Comparison of ENCODE assay signal across 18 cellular contexts in genomic region chrX:19688426-19688825, GRCh38.
DNase-seq lines count a peak whose midpoint lies in the region; ATAC-seq and TF ChIP-seq lines count a peak whose summit lies in the region.
"Had no signal": no experiment of that assay in that cellular context is flagged by ENCODE, and none has a peak within 500 bp of the region (broad histone marks: within the 10 kb centered on the region; RNA-seq: fewer than 3 reads in every experiment).

No MANE protein-coding gene starts in this region.

- TF ChIP-seq EP300 in suprapubic skin (IDR thresholded peaks at IDR 0.05), result no peak

- H3K36me3 ChIP-seq in CD8-positive, alpha-beta memory T cell (ENCODE audit: insufficient read depth, low read length), result peaks cover 12% of the 10 kb centered on the region
- H3K36me3 ChIP-seq in Karpas-422 (ENCODE audit: insufficient read depth, low read length) (no peaks in the 10 kb centered on the region), suprapubic skin (no peaks in the 10 kb centered on the region)

- no peak for DNase-seq in CD4-positive, alpha-beta T cell
- DNase-seq in CD8-positive, alpha-beta memory T cell, result no peak
- DNase-seq in Karpas-422 (no peak), suprapubic skin (ENCODE audit: low spot score in 2 of 2) (no peak), GM13977 (ENCODE audit: low spot score) (no peak), osteocyte (ENCODE audit: extremely low spot score, unreplicated experiment) (no peak)
- no peak for DNase-seq in effector memory CD8-positive, alpha-beta T cell
- DNase-seq: Caco-2; CD4-positive, CD25-positive, alpha-beta regulatory T cell; DMS79; EL; GDM1; GM23248; H7; HCEC 1CT had no signal

- H3K9ac ChIP-seq in Karpas-422 (ENCODE audit: low read length), result no peak overlapping the region
- H3K9ac ChIP-seq: BLaER1, GM23248 had no signal

- H3K79me2 ChIP-seq in Karpas-422 (ENCODE audit: low read length), result peaks cover 34% of the 10 kb centered on the region

- H3K9me3 Mint-ChIP-seq in CD4-positive, alpha-beta T cell, result no peaks in the 10 kb centered on the region
- H3K9me3 Mint-ChIP-seq in CD8-positive, alpha-beta memory T cell, result no peaks in the 10 kb centered on the region
- H3K9me3 Mint-ChIP-seq in effector memory CD8-positive, alpha-beta T cell, result no peaks in the 10 kb centered on the region
- peaks cover 17% of the 10 kb centered on the region for H3K9me3 Mint-ChIP-seq in osteocyte (ENCODE audit: unreplicated experiment)
- H3K9me3 Mint-ChIP-seq: CD4-positive, CD25-positive, alpha-beta regulatory T cell had no signal

- no peaks in the 10 kb centered on the region for H3K9me2 ChIP-seq in Karpas-422 (replicated peaks; ENCODE audit: insufficient read depth, low read length)

- POLR2A ChIA-PET in CD4-positive, alpha-beta T cell (lab: Charles Lee), result no interaction called here
- POLR2A ChIA-PET in CD8-positive, alpha-beta memory T cell (lab: Charles Lee), result no interaction called here

- no peaks in the 10 kb centered on the region for H3K27me3 ChIP-seq in CD4-positive, alpha-beta T cell (ENCODE audit: control insufficient read depth, insufficient read depth, low read length)
- no peaks in the 10 kb centered on the region for H3K27me3 ChIP-seq in CD8-positive, alpha-beta memory T cell (ENCODE audit: insufficient read depth, low read length, poor library complexity, severe bottlenecking)
- H3K27me3 ChIP-seq in Karpas-422 (ENCODE audit: low read length) (no peaks in the 10 kb centered on the region), suprapubic skin (no peaks in the 10 kb centered on the region)
- H3K27me3 ChIP-seq: BLaER1 had no signal

- no peak for ATAC-seq in CD4-positive, alpha-beta T cell (ENCODE audit: poor library complexity)
- ATAC-seq in effector memory CD8-positive, alpha-beta T cell (replicated peaks), result no peak
- no peak for ATAC-seq in GM18909 (IDR thresholded peaks at IDR 0.05; ENCODE audit: poor library complexity, unreplicated experiment)

- no peaks in the 10 kb centered on the region for H3K9me3 ChIP-seq in CD4-positive, alpha-beta T cell (ENCODE audit: control insufficient read depth, low read length)
- H3K9me3 ChIP-seq in CD8-positive, alpha-beta memory T cell (ENCODE audit: low read length), result no peaks in the 10 kb centered on the region
- H3K9me3 ChIP-seq in Karpas-422 (ENCODE audit: low read length) (no peaks in the 10 kb centered on the region), suprapubic skin (no peaks in the 10 kb centered on the region)
- H3K9me3 ChIP-seq: BLaER1, Caco-2 had no signal

- H3K27ac Mint-ChIP-seq in CD4-positive, alpha-beta T cell, result peak overlapping the region; percentile 31
- H3K27ac Mint-ChIP-seq in CD8-positive, alpha-beta memory T cell, result peak overlapping the region in 5 of 8 donors; percentile 45 to 95 (median 54)
- peak overlapping the region; percentile 75 to 78 for H3K27ac Mint-ChIP-seq in effector memory CD8-positive, alpha-beta T cell
- no peak overlapping the region for H3K27ac Mint-ChIP-seq in osteocyte (ENCODE audit: unreplicated experiment)

- WGBS in suprapubic skin, result 89% methylated on average over 2 of the region's 2 CpGs

- H3K27ac ChIP-seq in CD4-positive, alpha-beta T cell (ENCODE audit: low read depth, low read length), result no peak overlapping the region
- no peak overlapping the region for H3K27ac ChIP-seq in CD8-positive, alpha-beta memory T cell (ENCODE audit: low read depth, low read length)
- H3K27ac ChIP-seq in Karpas-422 (ENCODE audit: low read length) (peak overlapping the region; percentile 75), suprapubic skin (no peak overlapping the region)
- H3K27ac ChIP-seq: BLaER1, C4-2B, GM23248 had no signal

- H3K4me2 ChIP-seq in Karpas-422 (ENCODE audit: low read depth, low read length, poor library complexity, severe bottlenecking), result no peak overlapping the region
- H3K4me2 ChIP-seq: BLaER1 had no signal

- in situ Hi-C loops in GM13977 (cut with MboI; ENCODE audit: low pct_unique_long_range_greater_than_20kb, low sequenced_read_pairs, unreplicated experiment), result no loop called here

- no peaks in the 10 kb centered on the region for H3K27me3 Mint-ChIP-seq in CD4-positive, alpha-beta T cell
- no peaks in the 10 kb centered on the region for H3K27me3 Mint-ChIP-seq in CD8-positive, alpha-beta memory T cell
- H3K27me3 Mint-ChIP-seq in effector memory CD8-positive, alpha-beta T cell, result no peaks in the 10 kb centered on the region
- H3K27me3 Mint-ChIP-seq in osteocyte (ENCODE audit: unreplicated experiment), result no peaks in the 10 kb centered on the region
- H3K27me3 Mint-ChIP-seq: CD4-positive, CD25-positive, alpha-beta regulatory T cell had no signal

- intact Hi-C loops in CD4-positive, alpha-beta T cell (cut with DNase I, micrococcal nuclease), result no loop called here

- H3K36me3 Mint-ChIP-seq in CD4-positive, alpha-beta T cell (ENCODE audit: low read depth), result peaks cover 57% of the 10 kb centered on the region
- peaks cover 2 to 53% (median 3%) of the 10 kb centered on the region in 3 donors for H3K36me3 Mint-ChIP-seq in CD8-positive, alpha-beta memory T cell
- peaks cover 19% of the 10 kb centered on the region for H3K36me3 Mint-ChIP-seq in effector memory CD8-positive, alpha-beta T cell (ENCODE audit: insufficient read depth)
- peaks cover 4% of the 10 kb centered on the region for H3K36me3 Mint-ChIP-seq in osteocyte (ENCODE audit: unreplicated experiment)

- H3K4me1 ChIP-seq in CD8-positive, alpha-beta memory T cell (ENCODE audit: insufficient read depth, low read length), result peaks cover 23% of the 10 kb centered on the region
- H3K4me1 ChIP-seq in Karpas-422 (ENCODE audit: low read length) (peaks cover 76% of the 10 kb centered on the region), suprapubic skin (peaks cover 10% of the 10 kb centered on the region)
- H3K4me1 ChIP-seq: Caco-2 had no signal

- no peak overlapping the region for H2AFZ ChIP-seq in Karpas-422 (ENCODE audit: low read length)
- H2AFZ ChIP-seq: GM23248 had no signal

- H3K4me1 Mint-ChIP-seq in CD4-positive, alpha-beta T cell (ENCODE audit: low read depth), result peaks cover 58% of the 10 kb centered on the region
- H3K4me1 Mint-ChIP-seq in CD8-positive, alpha-beta memory T cell, result peaks cover 37 to 64% (median 56%) of the 10 kb centered on the region in 3 donors
- peaks cover 23 to 28% of the 10 kb centered on the region in 2 donors for H3K4me1 Mint-ChIP-seq in effector memory CD8-positive, alpha-beta T cell (ENCODE audit: low read depth in 2 of 2)
- H3K4me1 Mint-ChIP-seq in osteocyte (ENCODE audit: unreplicated experiment), result peaks cover 9% of the 10 kb centered on the region

- H4K20me1 ChIP-seq in Karpas-422 (ENCODE audit: insufficient read depth, low read depth, low read length), result no peaks in the 10 kb centered on the region

- no peak for TF ChIP-seq CTCF in CD4-positive, alpha-beta T cell (IDR thresholded peaks at IDR 0.05)
- TF ChIP-seq CTCF in suprapubic skin (IDR thresholded peaks at IDR 0.05) (no peak), GM13977 (IDR thresholded peaks at IDR 0.05; ENCODE audit: extremely low read depth, insufficient read depth, missing control alignments) (no peak), osteocyte (IDR thresholded peaks at IDR 0.05) (no peak)

- no peak overlapping the region for H3K4me3 Mint-ChIP-seq in CD4-positive, alpha-beta T cell
- H3K4me3 Mint-ChIP-seq in CD8-positive, alpha-beta memory T cell, result no peak overlapping the region
- H3K4me3 Mint-ChIP-seq in effector memory CD8-positive, alpha-beta T cell, result no peak overlapping the region
- no peak overlapping the region for H3K4me3 Mint-ChIP-seq in osteocyte (ENCODE audit: unreplicated experiment)
- H3K4me3 Mint-ChIP-seq: CD4-positive, CD25-positive, alpha-beta regulatory T cell had no signal

- CTCF ChIA-PET in CD4-positive, alpha-beta T cell (lab: Charles Lee), result interaction anchor here (0.6 to 1.4 kb wide), 2 partner anchors 56 to 73 kb away, joined by 3 read pairs; no protein-coding TSS in a partner anchor
- CTCF ChIA-PET in CD8-positive, alpha-beta memory T cell (lab: Charles Lee), result no interaction called here

- no peak overlapping the region for H3K4me3 ChIP-seq in CD8-positive, alpha-beta memory T cell (ENCODE audit: low read length)
- no peak overlapping the region for H3K4me3 ChIP-seq in Karpas-422 (ENCODE audit: low read length)
- no peak overlapping the region for H3K4me3 ChIP-seq in suprapubic skin
- H3K4me3 ChIP-seq: BLaER1, GM23248 had no signal

- no peak for TF ChIP-seq POLR2A in suprapubic skin (IDR thresholded peaks at IDR 0.05)
